Comparison of ENCODE assay signal across 9 cellular contexts in genomic region chr2:119641562-119642258, GRCh38. TPM values are rescaled to one million over a fixed set of nuclear protein-coding genes. Genes with fewer than 3 reads are reported as not detected.
DNase-seq lines count a peak whose midpoint lies in the region; ATAC-seq, FAIRE-seq and TF ChIP-seq lines count a peak whose summit lies in the region.
"Had no signal": no experiment of that assay in that cellular context is flagged by ENCODE, and none has a peak within 500 bp of the region (broad histone marks: within the 10 kb centered on the region; RNA-seq: fewer than 3 reads in every experiment).

No MANE protein-coding gene starts in this region.

- H3K4me1 ChIP-seq in small intestine (ENCODE audit: control insufficient read depth in 2 of 2, insufficient read depth in 1 of 2, low read depth in 1 of 2, low read length in 1 of 2), result no peaks in the 10 kb centered on the region
- H3K4me1 ChIP-seq: BLaER1 treated with 17β-estradiol and CSF1 and Interleukin-3, amounts not matched to agents 10 nM and 100 nM had no signal

- DNase-seq in NCI-H187 treated with DMSO at 0.1 percent for 48 hours (lab: John Stamatoyannopoulos, UW) (peak; percentile 3), NCI-H187 (lab: John Stamatoyannopoulos, UW) (no peak), NCI-H2029 treated with DMSO at 0.1 percent for 48 hours (lab: John Stamatoyannopoulos, UW) (peak; percentile 52), astrocyte of the spinal cord (ENCODE audit: low read depth, low spot score) (peak; percentile 75), hypothalamus (lab: John Stamatoyannopoulos, UW) (peak in 48 of 51 donors; percentile 11 to 85 (median 54)), small intestine (peak; percentile 80)

- H3K27ac ChIP-seq in small intestine (ENCODE audit: low read depth in 1 of 2, low read length in 1 of 2), result no peak overlapping the region
- H3K27ac ChIP-seq: BLaER1 treated with 17β-estradiol and CSF1 and Interleukin-3, amounts not matched to agents 10 nM and 100 nM had no signal

- peak; percentile 99 for TF ChIP-seq CTCF in astrocyte of the spinal cord (IDR thresholded peaks at IDR 0.05; ENCODE audit: low read depth, low read length)

- no peaks in the 10 kb centered on the region for H3K27me3 ChIP-seq in small intestine (ENCODE audit: control insufficient read depth in 2 of 2, insufficient read depth in 2 of 2, low read length in 2 of 2)
- H3K27me3 ChIP-seq: BLaER1 treated with 17β-estradiol and CSF1 and Interleukin-3, amounts not matched to agents 10 nM and 100 nM had no signal

- WGBS in small intestine, 3 donors, result 11 to 14% (median 13%) methylated on average over 17 of the region's 17 CpGs

- H3K9me3 ChIP-seq in small intestine (ENCODE audit: control insufficient read depth, low read depth), result no peaks in the 10 kb centered on the region
- H3K9me3 ChIP-seq: BLaER1 treated with 17β-estradiol and CSF1 and Interleukin-3, amounts not matched to agents 10 nM and 100 nM had no signal

- H3K4me3 ChIP-seq in astrocyte of the spinal cord (ENCODE audit: low read depth, low read length), result no peak overlapping the region
- H3K4me3 ChIP-seq in small intestine (ENCODE audit: low read depth in 1 of 2, low read length in 2 of 2), result no peak overlapping the region
- H3K4me3 ChIP-seq: BLaER1 treated with 17β-estradiol and CSF1 and Interleukin-3, amounts not matched to agents 10 nM and 100 nM had no signal

- in situ Hi-C loops in astrocyte of the spinal cord (cut with HindIII; ENCODE audit: low sequenced_read_pairs), result no loop called here

- FAIRE-seq in TTC549 (lab: Jason Lieb, UNC), result peak; percentile 68
- FAIRE-seq in small intestine (lab: Jason Lieb, UNC), result no peak

- no peaks in the 10 kb centered on the region for H3K36me3 ChIP-seq in small intestine (ENCODE audit: control insufficient read depth in 2 of 2, insufficient read depth in 2 of 2, low read length in 2 of 2)
- H3K36me3 ChIP-seq: BLaER1 treated with 17β-estradiol and CSF1 and Interleukin-3, amounts not matched to agents 10 nM and 100 nM had no signal

- peak; percentile 99 for ATAC-seq in HG02884 (IDR thresholded peaks at IDR 0.05; ENCODE audit: unreplicated experiment)

RNA-seq across cellular contexts. Expression of gene TMEM177, which starts 37.3 kb away (rescaled TPM):
- polyA plus RNA-seq in small intestine, result 10 to 100 TPM; 19.5 to 28.9 (median 27.1) TPM

Comparison
In these comparisons a context has a peak if more than half of its experiments do, and no peak if none do; other contexts are left out.
1. DNase-seq: peak in NCI-H187 treated with DMSO at 0.1 percent for 48 hours (single experiment), NCI-H2029 treated with DMSO at 0.1 percent for 48 hours (single experiment), astrocyte of the spinal cord (single experiment), hypothalamus (48 of 51) and small intestine (single experiment); none in NCI-H187 (0 of 2).